ENCODE assay signal across 14 cellular contexts in the genomic region with DNA sequence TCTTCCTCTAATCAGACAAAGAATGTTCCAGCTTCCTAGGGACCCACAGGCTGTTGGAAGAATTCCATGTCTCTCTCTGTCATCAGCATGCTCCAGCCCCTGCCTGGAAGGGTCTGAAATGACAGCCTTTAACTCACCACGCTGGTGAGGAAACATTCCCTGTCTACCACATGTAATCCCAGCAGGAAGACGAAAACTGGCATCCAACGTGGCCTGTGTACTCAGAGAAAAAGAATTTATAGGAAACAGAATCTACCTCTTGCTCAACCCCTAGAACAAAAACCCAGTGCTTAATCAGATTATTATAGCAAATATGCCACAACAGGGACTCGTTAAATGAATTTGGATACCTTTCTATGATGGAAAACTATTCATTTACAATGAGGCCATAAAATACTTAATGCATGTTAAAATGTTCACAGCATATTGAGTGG.
DNase-seq lines count a peak whose midpoint lies in the region; ATAC-seq, FAIRE-seq and TF ChIP-seq lines count a peak whose summit lies in the region.
"Had no signal": no experiment of that assay in that cellular context is flagged by ENCODE, and none has a peak within 500 bp of the region (broad histone marks: within the 10 kb centered on the region; RNA-seq: fewer than 3 reads in every experiment).

No MANE protein-coding gene starts in this region.

- peak; percentile 90 for TF ChIP-seq EP300 in esophagus muscularis mucosa (IDR thresholded peaks at IDR 0.05)

- WGBS in esophagus muscularis mucosa, result 31% methylated on average over 4 of the region's 4 CpGs

- H3K36me3 ChIP-seq in esophagus muscularis mucosa, result no peaks in the 10 kb centered on the region
- no peaks in the 10 kb centered on the region for H3K36me3 ChIP-seq in rectal smooth muscle tissue (ENCODE audit: control insufficient read depth, insufficient read depth, low read length)

- H3K27ac ChIP-seq in esophagus muscularis mucosa (replicated peaks in 1 of 4) (peak overlapping the region; percentile 79 to 85 (median 82)), rectal smooth muscle tissue (ENCODE audit: low read depth, low read length) (peak overlapping the region; percentile 74)

- H3K9me3 ChIP-seq in esophagus muscularis mucosa, result no peaks in the 10 kb centered on the region

- peaks cover 0 to 56% (median 54%) of the 10 kb centered on the region in 4 donors for H3K4me1 ChIP-seq in esophagus muscularis mucosa
- H3K4me1 ChIP-seq in rectal smooth muscle tissue (ENCODE audit: control insufficient read depth, insufficient read depth, low read length), result peaks cover 34% of the 10 kb centered on the region

- FAIRE-seq in RCC 7860 (lab: Jason Lieb, UNC), result no peak
- FAIRE-seq: GM12878 had no signal

- H3K4me3 ChIP-seq in esophagus muscularis mucosa (no peak overlapping the region), rectal smooth muscle tissue (ENCODE audit: low read length) (no peak overlapping the region)
- H3K4me3 ChIP-seq: GM12878 had no signal

- intact Hi-C loops in esophagus muscularis mucosa (cut with DNase I), result no loop called here

- TF ChIP-seq CTCF in esophagus muscularis mucosa (IDR thresholded peaks at IDR 0.05), result no peak

- DNase-seq in EH (ENCODE audit: low read depth) (peak; percentile 99), RCC 7860 (ENCODE audit: low spot score) (peak; percentile 9), esophagus muscularis mucosa (ENCODE audit: extremely low spot score) (no peak), cerebellar nuclear complex (lab: John Stamatoyannopoulos, UW) (no peak), CD1c-positive myeloid dendritic cell (ENCODE audit: extremely low spot score) (no peak), retina (no peak)
- DNase-seq: activated naive CD8-positive, alpha-beta T cell treated with anti-CD3 and anti-CD28 coated beads, Interleukin-2, amount 10 ng/mL, durations not matched to agents 7 days and 5 days; endodermal cell; KBM-7; natural killer cell; NCI-H2029 had no signal

- ATAC-seq in HG03457 (IDR thresholded peaks at IDR 0.05; ENCODE audit: unreplicated experiment), result no peak
- ATAC-seq: GM12878, natural killer cell had no signal

- H3K9ac ChIP-seq in rectal smooth muscle tissue (ENCODE audit: low read length), result no peak overlapping the region

- H3K27me3 ChIP-seq in esophagus muscularis mucosa (no peaks in the 10 kb centered on the region), rectal smooth muscle tissue (ENCODE audit: control insufficient read depth, insufficient read depth, low read length) (no peaks in the 10 kb centered on the region)

- TF ChIP-seq POLR2A in esophagus muscularis mucosa (IDR thresholded peaks at IDR 0.05; ENCODE audit: low read depth), result no peak

Comparison
In these comparisons a context has a peak if more than half of its experiments do, and no peak if none do; other contexts are left out.
1. DNase-seq: peak in EH (single experiment) and RCC 7860 (single experiment); none in esophagus muscularis mucosa (single experiment), cerebellar nuclear complex (0 of 2), CD1c-positive myeloid dendritic cell (single experiment) and retina (single experiment).